In the genomic region with DNA sequence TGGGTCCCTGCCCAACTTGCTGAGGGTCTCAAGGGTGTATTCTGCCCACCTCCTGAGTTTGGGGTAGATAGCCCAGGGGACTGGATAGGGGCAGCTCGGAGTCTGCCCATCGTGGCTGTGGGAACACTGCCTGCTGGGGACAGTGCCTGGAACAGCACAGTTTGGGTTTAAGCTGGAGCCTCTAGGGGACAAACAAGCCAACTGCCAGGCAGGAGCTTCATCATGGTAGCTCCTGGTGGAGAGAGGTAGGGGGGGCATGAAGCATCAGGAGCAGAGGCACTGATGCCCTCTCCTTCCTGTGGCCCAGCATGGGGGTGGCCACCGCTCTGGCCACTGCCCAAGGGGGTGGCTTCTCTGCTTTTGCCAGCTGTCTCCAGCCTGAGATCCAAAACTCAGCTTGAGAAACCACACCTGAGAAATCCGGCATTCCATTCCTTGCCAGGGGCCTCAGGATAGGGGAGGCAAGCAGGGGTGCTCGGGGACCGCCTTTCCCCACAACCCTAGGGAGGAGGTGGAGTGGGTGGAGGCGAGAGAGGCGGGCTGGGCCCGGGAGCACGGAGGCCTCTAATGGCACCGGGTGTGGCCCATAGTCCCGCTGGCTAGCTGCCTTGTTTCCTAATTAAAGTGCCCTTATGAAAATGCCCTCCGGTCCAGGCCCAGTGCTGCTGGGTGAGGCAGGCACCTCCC, we compare ENCODE assay signal across 11 cellular contexts. TPM values are rescaled to one million over a fixed set of nuclear protein-coding genes. Genes with fewer than 3 reads are reported as not detected.
DNase-seq lines count a peak whose midpoint lies in the region; ATAC-seq, FAIRE-seq and TF ChIP-seq lines count a peak whose summit lies in the region.
"Had no signal": no experiment of that assay in that cellular context is flagged by ENCODE, and none has a peak within 500 bp of the region (broad histone marks: within the 10 kb centered on the region; RNA-seq: fewer than 3 reads in every experiment).

No MANE protein-coding gene starts in this region.

- no peak for TF ChIP-seq EP300 in Ishikawa (IDR thresholded peaks at IDR 0.05; ENCODE audit: borderline replicate concordance)

- H3K4me3 ChIP-seq in breast epithelium: peak overlapping the region in 1 of 3 donors; percentile 32
- H3K4me3 ChIP-seq in keratinocyte (ENCODE audit: control insufficient read depth in 2 of 3, extremely low read depth in 1 of 3, insufficient read depth in 2 of 3, low read depth in 1 of 3, low read length in 3 of 3): no peak overlapping the region
- H3K4me3 ChIP-seq in stomach smooth muscle (ENCODE audit: low read length in 2 of 2): no peak overlapping the region

- H3K36me3 ChIP-seq in breast epithelium (no peaks in the 10 kb centered on the region), keratinocyte (ENCODE audit: control insufficient read depth in 2 of 2, extremely low read depth in 1 of 2, insufficient read depth in 2 of 2, low read length in 2 of 2) (no peaks in the 10 kb centered on the region), stomach smooth muscle (ENCODE audit: control insufficient read depth in 2 of 2, insufficient read depth in 2 of 2, low read length in 2 of 2) (no peaks in the 10 kb centered on the region)

- no peaks in the 10 kb centered on the region for H4K20me1 ChIP-seq in keratinocyte (ENCODE audit: control insufficient read depth, extremely low read depth, insufficient read depth, low read length)

- no peak for FAIRE-seq in keratinocyte (lab: Jason Lieb, UNC)

- DNase-seq in breast epithelium (ENCODE audit: low spot score in 2 of 2) (no peak), keratinocyte (ENCODE audit: low read depth, low spot score) (no peak), NCI-H345 treated with DMSO at 0.1 percent for 48 hours (lab: John Stamatoyannopoulos, UW; ENCODE audit: unreplicated experiment) (no peak), DMS53 treated with DMSO at 0.1 percent for 48 hours (lab: John Stamatoyannopoulos, UW; ENCODE audit: unreplicated experiment) (no peak)
- no peak for DNase-seq in activated naive CD8-positive, alpha-beta T cell treated with anti-CD3 and anti-CD28 coated beads for 36 hours
- DNase-seq: erythroblast, KBM-7 had no signal

- peak overlapping the region; percentile 29 for H3K4me2 ChIP-seq in keratinocyte (ENCODE audit: control insufficient read depth, extremely low read depth, insufficient read depth, low read depth, low read length)

- H3K27ac Mint-ChIP-seq in activated naive CD8-positive, alpha-beta T cell treated with anti-CD3 and anti-CD28 coated beads for 36 hours: no peak overlapping the region
- H3K27ac Mint-ChIP-seq: activated naive CD4-positive, alpha-beta T cell treated with anti-CD3 and anti-CD28 coated beads, Interleukin-2, amount 50 U/mL, for 24 hours had no signal

- H3K4me1 ChIP-seq in breast epithelium: peaks cover 8 to 18% of the 10 kb centered on the region in 2 donors
- peaks cover 32% of the 10 kb centered on the region for H3K4me1 ChIP-seq in keratinocyte (ENCODE audit: control insufficient read depth, extremely low read depth, insufficient read depth, low read length)
- H3K4me1 ChIP-seq in stomach smooth muscle (ENCODE audit: control insufficient read depth, insufficient read depth, low read length): peaks cover 50% of the 10 kb centered on the region

- no peaks in the 10 kb centered on the region for H3K4me1 Mint-ChIP-seq in activated naive CD8-positive, alpha-beta T cell treated with anti-CD3 and anti-CD28 coated beads for 36 hours
- H3K4me1 Mint-ChIP-seq: activated naive CD4-positive, alpha-beta T cell treated with anti-CD3 and anti-CD28 coated beads, Interleukin-2, amount 50 U/mL, for 24 hours had no signal

- no peaks in the 10 kb centered on the region for H3K27me3 Mint-ChIP-seq in activated naive CD8-positive, alpha-beta T cell treated with anti-CD3 and anti-CD28 coated beads for 36 hours

- no peaks in the 10 kb centered on the region for H3K9me3 ChIP-seq in breast epithelium
- H3K9me3 ChIP-seq in keratinocyte (ENCODE audit: control insufficient read depth, low read depth, low read length): no peaks in the 10 kb centered on the region
- H3K9me3 ChIP-seq in stomach smooth muscle (ENCODE audit: control insufficient read depth in 2 of 2, low read length in 2 of 2): no peaks in the 10 kb centered on the region

- H3K36me3 Mint-ChIP-seq in activated naive CD8-positive, alpha-beta T cell treated with anti-CD3 and anti-CD28 coated beads for 36 hours: no peaks in the 10 kb centered on the region
- H3K36me3 Mint-ChIP-seq: activated naive CD4-positive, alpha-beta T cell treated with anti-CD3 and anti-CD28 coated beads, Interleukin-2, amount 50 U/mL, for 24 hours had no signal

- no peaks in the 10 kb centered on the region for H3K27me3 ChIP-seq in breast epithelium
- H3K27me3 ChIP-seq in keratinocyte (ENCODE audit: control insufficient read depth, extremely low read depth, insufficient read depth, low read length): no peaks in the 10 kb centered on the region
- no peaks in the 10 kb centered on the region for H3K27me3 ChIP-seq in stomach smooth muscle (ENCODE audit: control insufficient read depth in 1 of 2, insufficient read depth in 2 of 2, low read length in 2 of 2)

- intact Hi-C loops in breast epithelium (cut with DNase I; ENCODE audit: low total_unique reads): loop anchor here (5.0 kb wide), 1 partner anchor 1997 kb away; no protein-coding TSS in a partner anchor

- no peak for TF ChIP-seq RAD21 in Ishikawa (IDR thresholded peaks at IDR 0.05; ENCODE audit: low read depth)

- TF ChIP-seq POLR2A in breast epithelium (IDR thresholded peaks at IDR 0.05): no peak

- no peaks in the 10 kb centered on the region for H3K79me2 ChIP-seq in keratinocyte (ENCODE audit: control insufficient read depth, insufficient read depth, low read length)

- H2AFZ ChIP-seq in keratinocyte (ENCODE audit: control insufficient read depth, low read length): no peak overlapping the region

- H3K9ac ChIP-seq in keratinocyte (ENCODE audit: control insufficient read depth, extremely low read depth, insufficient read depth, low read length) (peak overlapping the region; percentile 7), stomach smooth muscle (ENCODE audit: low read length in 2 of 2) (peak overlapping the region in 1 of 2 donors; percentile 13)

- H3K9me3 Mint-ChIP-seq in activated naive CD8-positive, alpha-beta T cell treated with anti-CD3 and anti-CD28 coated beads for 36 hours: no peaks in the 10 kb centered on the region
- H3K9me3 Mint-ChIP-seq: activated naive CD4-positive, alpha-beta T cell treated with anti-CD3 and anti-CD28 coated beads, Interleukin-2, amount 50 U/mL, for 24 hours had no signal

- ATAC-seq in GM18511 (IDR thresholded peaks at IDR 0.05; ENCODE audit: unreplicated experiment): no peak

- no peak overlapping the region for H3K4me3 Mint-ChIP-seq in activated naive CD8-positive, alpha-beta T cell treated with anti-CD3 and anti-CD28 coated beads for 36 hours
- H3K4me3 Mint-ChIP-seq: activated naive CD4-positive, alpha-beta T cell treated with anti-CD3 and anti-CD28 coated beads, Interleukin-2, amount 50 U/mL, for 24 hours had no signal

- dilution Hi-C loops in keratinocyte (cut with MboI; ENCODE audit: extremely low pct_ligation_motif_present, low sequenced_read_pairs): no loop called here

- TF ChIP-seq CTCF in breast epithelium (IDR thresholded peaks at IDR 0.05) (no peak), keratinocyte (optimal IDR thresholded peaks at IDR 0.05 in 1 of 3, IDR thresholded peaks at IDR 0.05 in 1 of 3, conservative IDR thresholded peaks at IDR 0.05 in 1 of 3; ENCODE audit: extremely low read depth in 1 of 3, insufficient read depth in 2 of 3, low read length in 3 of 3) (no peak)

- H3K9me1 ChIP-seq in keratinocyte (ENCODE audit: control insufficient read depth, extremely low read depth, insufficient read depth, low read length): no peaks in the 10 kb centered on the region

- H3K27ac ChIP-seq in breast epithelium (peak overlapping the region; percentile 68 to 84), keratinocyte (ENCODE audit: control insufficient read depth, insufficient read depth, low read length) (no peak overlapping the region), stomach smooth muscle (ENCODE audit: low read length) (peak overlapping the region; percentile 58)

TF ChIP-seq in Ishikawa, 13 proteins besides CTCF, POLR2A, EP300 and RAD21 (continues in another document):
- TF ChIP-seq, protein P1, sequence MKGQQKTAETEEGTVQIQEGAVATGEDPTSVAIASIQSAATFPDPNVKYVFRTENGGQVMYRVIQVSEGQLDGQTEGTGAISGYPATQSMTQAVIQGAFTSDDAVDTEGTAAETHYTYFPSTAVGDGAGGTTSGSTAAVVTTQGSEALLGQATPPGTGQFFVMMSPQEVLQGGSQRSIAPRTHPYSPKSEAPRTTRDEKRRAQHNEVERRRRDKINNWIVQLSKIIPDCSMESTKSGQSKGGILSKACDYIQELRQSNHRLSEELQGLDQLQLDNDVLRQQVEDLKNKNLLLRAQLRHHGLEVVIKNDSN (IDR thresholded peaks at IDR 0.05): no peak
- no peak for TF ChIP-seq ZBTB7A (IDR thresholded peaks at IDR 0.05; ENCODE audit: low read depth)
- TF ChIP-seq EGR1 (IDR thresholded peaks at IDR 0.05): peak; percentile 71
- no peak for TF ChIP-seq TAF1 (IDR thresholded peaks at IDR 0.05; ENCODE audit: low read depth)
- no peak for TF ChIP-seq CREB1 (IDR thresholded peaks at IDR 0.05; ENCODE audit: low read depth)

RNA-seq across cellular contexts. Expression of a gene that starts 47.6 kb away (rescaled TPM):
- total RNA-seq in breast epithelium: 1 to 10 TPM in 2 of 3 donors, under 1 TPM in 1; 0.80 to 4.9 (median 3.5) TPM
- 0.96 to 3.1 TPM (median 1.1 TPM) in 3 replicates for polyA plus RNA-seq in keratinocyte
- 10.8 TPM for polyA plus RNA-seq in keratinocyte (2011; ENCODE audit: low read depth)
- polyA plus RNA-seq in keratinocyte (2011; cell fraction: cytosol; rRNA removed): 0.84 and 0.92 TPM in 2 replicates
- polyA plus RNA-seq in keratinocyte (2011; cell fraction: nucleus; rRNA removed): 5.1 and 6.0 TPM in 2 replicates
- 1.2 and 23.9 TPM in 2 replicates for polyA plus RNA-seq in keratinocyte (2012; ENCODE audit: low replicate concordance)
- 2.4 to 5.0 TPM (median 3.4 TPM) in 3 replicates for polyA minus RNA-seq in keratinocyte
- 2.9 TPM for polyA minus RNA-seq in keratinocyte (2011; cell fraction: cytosol; rRNA and poly(A)+ RNA removed)
- polyA minus RNA-seq in keratinocyte (2011; cell fraction: nucleus; rRNA and poly(A)+ RNA removed): 6.2 and 7.8 TPM in 2 replicates
- total RNA-seq in activated naive CD8-positive, alpha-beta T cell treated with anti-CD3 and anti-CD28 coated beads for 36 hours: under 1 TPM in 1 of 2 experiments, not detected in 1; 0.04 TPM

RNA-seq across cellular contexts. Expression of a gene that starts 59.1 kb away (rescaled TPM):
- total RNA-seq in breast epithelium: 10 to 100 TPM in 1 of 3 donors, 1 to 10 TPM in 2; 5.6 to 12.0 (median 6.2) TPM
- polyA plus RNA-seq in keratinocyte: 0.29 to 0.76 TPM (median 0.52 TPM) in 3 replicates
- polyA plus RNA-seq in keratinocyte (2011; ENCODE audit: low read depth): not detected
- 0.56 and 0.58 TPM in 2 replicates for polyA plus RNA-seq in keratinocyte (2011; cell fraction: cytosol; rRNA removed)
- 1.3 and 1.5 TPM in 2 replicates for polyA plus RNA-seq in keratinocyte (2011; cell fraction: nucleus; rRNA removed)
- 0.61 and 1.1 TPM in 2 replicates for polyA plus RNA-seq in keratinocyte (2012; ENCODE audit: low replicate concordance)
- 0.64 to 1.4 TPM (median 1.3 TPM) in 3 replicates for polyA minus RNA-seq in keratinocyte
- not detected for polyA minus RNA-seq in keratinocyte (2011; cell fraction: cytosol; rRNA and poly(A)+ RNA removed)
- polyA minus RNA-seq in keratinocyte (2011; cell fraction: nucleus; rRNA and poly(A)+ RNA removed): 1.1 and 1.4 TPM in 2 replicates
- total RNA-seq in activated naive CD8-positive, alpha-beta T cell treated with anti-CD3 and anti-CD28 coated beads for 36 hours: 1 to 10 TPM; 4.3 TPM
